In the genomic region with DNA sequence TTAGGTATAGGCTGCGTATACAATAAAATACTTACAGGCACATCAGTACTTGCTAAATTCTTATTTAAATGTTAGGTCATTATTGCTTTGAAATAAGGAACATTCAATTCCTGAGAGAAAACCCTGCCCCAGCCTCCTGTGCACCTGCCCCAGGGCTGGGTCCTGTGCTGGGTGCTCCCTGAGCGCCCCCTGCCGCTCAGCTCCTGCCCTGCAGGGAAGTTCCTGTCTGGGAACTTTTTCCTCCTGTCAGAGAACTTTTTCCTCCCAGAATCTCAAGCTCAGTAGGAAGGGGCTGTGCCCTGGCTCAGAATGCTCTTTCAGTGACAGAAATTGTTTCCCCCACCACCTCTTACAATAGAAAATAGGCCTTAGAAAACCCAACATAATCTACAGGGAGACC, we compare ENCODE assay signal across 11 cellular contexts.
DNase-seq lines count a peak whose midpoint lies in the region; ATAC-seq, FAIRE-seq and TF ChIP-seq lines count a peak whose summit lies in the region.
"Had no signal": no experiment of that assay in that cellular context is flagged by ENCODE, and none has a peak within 500 bp of the region (broad histone marks: within the 10 kb centered on the region; RNA-seq: fewer than 3 reads in every experiment).

No MANE protein-coding gene starts in this region.

- H3K9ac ChIP-seq in SU-DHL-6 (ENCODE audit: low read length), result no peak overlapping the region
- H3K9ac ChIP-seq in endodermal cell (ENCODE audit: extremely low read depth, low read length, poor library complexity, severe bottlenecking), result no peak overlapping the region

- H3K9me3 Mint-ChIP-seq in endodermal cell, result peaks cover 88% of the 10 kb centered on the region
- H3K9me3 Mint-ChIP-seq: stimulated activated naive B cell treated with anti-CD40 and anti-IgM and Interleukin-4, amounts not matched to agents 10 μg/mL and 1 μg/mL and 100 μg/mL, for 72 hours had no signal

- H3K4me3 ChIP-seq in BE2C (ENCODE audit: low read depth, low read length) (no peak overlapping the region), SU-DHL-6 (ENCODE audit: insufficient read depth, low read length, poor library complexity, severe bottlenecking) (no peak overlapping the region), endodermal cell (ENCODE audit: low read length) (no peak overlapping the region)
- H3K4me3 ChIP-seq: adrenal gland had no signal

- no peak overlapping the region for H2AFZ ChIP-seq in SU-DHL-6 (ENCODE audit: low read depth, low read length, severe bottlenecking)

- H3K27me3 Mint-ChIP-seq in endodermal cell (ENCODE audit: insufficient read depth), result no peaks in the 10 kb centered on the region

- no peak overlapping the region for H3K4me2 ChIP-seq in SU-DHL-6 (ENCODE audit: low read depth, low read length, poor library complexity, severe bottlenecking)

- H3K9me2 ChIP-seq in SU-DHL-6 (replicated peaks; ENCODE audit: insufficient read depth, low read length), result no peaks in the 10 kb centered on the region

- FAIRE-seq in HTR-8/SVneo (lab: Jason Lieb, UNC), result no peak

- H3K27ac ChIP-seq in SU-DHL-6 (ENCODE audit: low read depth, low read length), result no peak overlapping the region
- H3K27ac ChIP-seq in endodermal cell (ENCODE audit: low read depth, low read length), result no peak overlapping the region
- H3K27ac ChIP-seq: adrenal gland had no signal

- H3K4me1 ChIP-seq in BE2C (no peaks in the 10 kb centered on the region), endodermal cell (ENCODE audit: control insufficient read depth, insufficient read depth, low read length) (no peaks in the 10 kb centered on the region)
- H3K4me1 ChIP-seq: adrenal gland had no signal

- no peaks in the 10 kb centered on the region for H4K20me1 ChIP-seq in SU-DHL-6 (ENCODE audit: low read depth, low read length)

- H3K9me3 ChIP-seq in BE2C (no peaks in the 10 kb centered on the region), SU-DHL-6 (ENCODE audit: insufficient read depth, low read length) (no peaks in the 10 kb centered on the region), endodermal cell (ENCODE audit: control insufficient read depth, low read length) (peaks cover 74% of the 10 kb centered on the region)
- H3K9me3 ChIP-seq: adrenal gland had no signal

- H3K27me3 ChIP-seq in BE2C (peaks cover 38% of the 10 kb centered on the region), SU-DHL-6 (ENCODE audit: low read length) (no peaks in the 10 kb centered on the region), endodermal cell (ENCODE audit: control insufficient read depth, insufficient read depth, low read length, poor library complexity, severe bottlenecking) (no peaks in the 10 kb centered on the region)

- no peaks in the 10 kb centered on the region for H3K36me3 Mint-ChIP-seq in endodermal cell (ENCODE audit: low read depth)
- H3K36me3 Mint-ChIP-seq: stimulated activated naive B cell treated with anti-CD40 and anti-IgM and Interleukin-4, amounts not matched to agents 10 μg/mL and 1 μg/mL and 100 μg/mL, for 72 hours had no signal

- no peak for ATAC-seq in HG03469 (IDR thresholded peaks at IDR 0.05; ENCODE audit: unreplicated experiment)

- DNase-seq in BE2C, result peak; percentile 43
- no peak for DNase-seq in endodermal cell
- no peak for DNase-seq in NCI-H524 (lab: John Stamatoyannopoulos, UW)
- no peak for DNase-seq in HTR-8/SVneo (ENCODE audit: insufficient read length, low spot score)
- no peak for DNase-seq in NCI-H1048 (lab: John Stamatoyannopoulos, UW)
- DNase-seq: NCI-H774; stimulated activated naive B cell treated with anti-CD40 and anti-IgM and Interleukin-4, amounts not matched to agents 10 μg/mL and 1 μg/mL and 100 μg/mL, for 72 hours had no signal

- TF ChIP-seq CTCF in BE2C (IDR thresholded peaks at IDR 0.05; ENCODE audit: low read depth, low read length) (peak; percentile 86), GM12874 (IDR thresholded peaks at IDR 0.05; ENCODE audit: insufficient read depth, low read depth, low read length) (peak; percentile 92), SU-DHL-6 (IDR thresholded peaks at IDR 0.05; ENCODE audit: insufficient read depth, low read length, poor library complexity, severe bottlenecking) (peak; percentile 96), endodermal cell (conservative IDR thresholded peaks at IDR 0.05) (peak; percentile 21)

- no peaks in the 10 kb centered on the region for H3K36me3 ChIP-seq in BE2C
- H3K36me3 ChIP-seq in SU-DHL-6 (ENCODE audit: low read length), result no peaks in the 10 kb centered on the region
- no peaks in the 10 kb centered on the region for H3K36me3 ChIP-seq in endodermal cell (ENCODE audit: control insufficient read depth, insufficient read depth, low read length)
- H3K36me3 ChIP-seq: adrenal gland had no signal

- no peaks in the 10 kb centered on the region for H3K4me1 Mint-ChIP-seq in endodermal cell

- H3K79me2 ChIP-seq in SU-DHL-6 (ENCODE audit: insufficient read depth, low read length), result no peaks in the 10 kb centered on the region

- 10 to 44% methylated on average over 2 to 3 of the region's 3 CpGs for WGBS in endodermal cell (ENCODE audit: insufficient coverage in 1 of 2, insufficient read length in 1 of 2), 2 experiments

- H3K4me3 Mint-ChIP-seq in endodermal cell, result no peak overlapping the region

- no peak overlapping the region for H3K27ac Mint-ChIP-seq in endodermal cell
- H3K27ac Mint-ChIP-seq: stimulated activated naive B cell treated with anti-CD40 and anti-IgM and Interleukin-4, amounts not matched to agents 10 μg/mL and 1 μg/mL and 100 μg/mL, for 72 hours had no signal

- H3F3A ChIP-seq in SU-DHL-6 (ENCODE audit: insufficient read depth), result no peaks in the 10 kb centered on the region

Comparison
In these comparisons a context has a peak if more than half of its experiments do, and no peak if none do; other contexts are left out.
1. CTCF ChIP-seq: peak in every context shown above with its lines; median percentile 96 in SU-DHL-6; 92 in GM12874; 86 in BE2C; 21 in endodermal cell.